15 cellular contexts compared by ENCODE assay signal in genomic region chr2:34307636-34308035, GRCh38.
DNase-seq lines count a peak whose midpoint lies in the region; TF ChIP-seq lines count a peak whose summit lies in the region.
"Had no signal": no experiment of that assay in that cellular context is flagged by ENCODE, and none has a peak within 500 bp of the region (broad histone marks: within the 10 kb centered on the region; RNA-seq: fewer than 3 reads in every experiment).

No MANE protein-coding gene starts in this region.

- no peaks in the 10 kb centered on the region for H3K9me3 Mint-ChIP-seq in neural crest cell

- no peaks in the 10 kb centered on the region for H3K36me3 Mint-ChIP-seq in neural crest cell (ENCODE audit: low read depth)

- no peaks in the 10 kb centered on the region for H3K4me1 Mint-ChIP-seq in neural crest cell

- no peaks in the 10 kb centered on the region for H3K27me3 Mint-ChIP-seq in neural crest cell (ENCODE audit: low read depth)
- H3K27me3 Mint-ChIP-seq: CD4-positive, alpha-beta T cell had no signal

- H3K4me3 Mint-ChIP-seq in neural crest cell = no peak overlapping the region
- H3K4me3 Mint-ChIP-seq: CD4-positive, alpha-beta T cell had no signal

- in situ Hi-C loops in Caki2 (cut with HindIII; ENCODE audit: low pct_unique_long_range_greater_than_20kb, low sequenced_read_pairs) = no loop called here
- in situ Hi-C loops in astrocyte of the cerebellum (cut with HindIII; ENCODE audit: low sequenced_read_pairs) = no loop called here

- DNase-seq in Caki2 (ENCODE audit: low read depth) (peak; percentile 5), astrocyte of the cerebellum (ENCODE audit: low read depth) (peak; percentile 16), glomerular visceral epithelial cell (ENCODE audit: extremely low spot score) (peak; percentile 4), neural crest cell (ENCODE audit: low read depth, low spot score) (no peak), DMS79 (lab: John Stamatoyannopoulos, UW) (no peak)
- no peak for DNase-seq in activated CD4-positive, CD25-positive, alpha-beta regulatory T cell (lab: John Stamatoyannopoulos, UW)
- no peak for DNase-seq in activated CD8-positive, alpha-beta memory T cell treated with anti-CD3 and anti-CD28 coated beads for 24 hours
- DNase-seq: AML-193; Calu3; CD4-positive, alpha-beta T cell; DND-41; EL had no signal

- H3K4me3 ChIP-seq in astrocyte of the cerebellum (ENCODE audit: low read depth, low read length) = no peak overlapping the region
- H3K4me3 ChIP-seq: A549, GM12878, HAP-1 had no signal

- H3K27ac Mint-ChIP-seq in neural crest cell (ENCODE audit: unreplicated experiment) = peak overlapping the region; percentile 25
- H3K27ac Mint-ChIP-seq: CD4-positive, alpha-beta T cell had no signal

- TF ChIP-seq CTCF in astrocyte of the cerebellum (IDR thresholded peaks at IDR 0.05; ENCODE audit: low read depth, low read length, missing control alignments) (no peak), neural crest cell (conservative IDR thresholded peaks at IDR 0.05) (no peak)

Comparison
In these comparisons a context has a peak if more than half of its experiments do, and no peak if none do; other contexts are left out.
1. DNase-seq: peak in Caki2 (single experiment), astrocyte of the cerebellum (single experiment) and glomerular visceral epithelial cell (single experiment); none in neural crest cell (single experiment), activated CD4-positive, CD25-positive, alpha-beta regulatory T cell (0 of 4), activated CD8-positive, alpha-beta memory T cell treated with anti-CD3 and anti-CD28 coated beads for 24 hours (single experiment) and DMS79 (single experiment).